In genomic region chr3:64215084-64215483, GRCh38 we compare ENCODE assay signal across 1 cellular context.
TF ChIP-seq lines count a peak whose summit lies in the region.

No MANE protein-coding gene starts in this region.

TF ChIP-seq in WTC11, 78 proteins besides CTCF, POLR2A, EP300 and RAD21 (continued from another document):
- TF ChIP-seq ATF6 (CRISPR knock-in tag; IDR thresholded peaks at IDR 0.05) = no peak
- no peak for TF ChIP-seq ZBTB21 (CRISPR knock-in tag; IDR thresholded peaks at IDR 0.05; ENCODE audit: borderline replicate concordance)
- TF ChIP-seq NFE2L1 (CRISPR knock-in tag; IDR thresholded peaks at IDR 0.05) = no peak
- no peak for TF ChIP-seq ZNF138 (CRISPR knock-in tag; conservative IDR thresholded peaks at IDR 0.05)
- no peak for TF ChIP-seq MXD4 (CRISPR knock-in tag; IDR thresholded peaks at IDR 0.05; ENCODE audit: borderline replicate concordance)
- no peak for TF ChIP-seq SOX15 (CRISPR knock-in tag; IDR thresholded peaks at IDR 0.05)
- TF ChIP-seq MAX (CRISPR knock-in tag; IDR thresholded peaks at IDR 0.05) = no peak
- TF ChIP-seq RORB (CRISPR knock-in tag; IDR thresholded peaks at IDR 0.05) = no peak
- no peak for TF ChIP-seq ATF3 (CRISPR knock-in tag; conservative IDR thresholded peaks at IDR 0.05)
- no peak for TF ChIP-seq FOXP4 (CRISPR knock-in tag; IDR thresholded peaks at IDR 0.05)
- no peak for TF ChIP-seq ZNF671 (CRISPR knock-in tag; IDR thresholded peaks at IDR 0.05)
